In the genomic region with DNA sequence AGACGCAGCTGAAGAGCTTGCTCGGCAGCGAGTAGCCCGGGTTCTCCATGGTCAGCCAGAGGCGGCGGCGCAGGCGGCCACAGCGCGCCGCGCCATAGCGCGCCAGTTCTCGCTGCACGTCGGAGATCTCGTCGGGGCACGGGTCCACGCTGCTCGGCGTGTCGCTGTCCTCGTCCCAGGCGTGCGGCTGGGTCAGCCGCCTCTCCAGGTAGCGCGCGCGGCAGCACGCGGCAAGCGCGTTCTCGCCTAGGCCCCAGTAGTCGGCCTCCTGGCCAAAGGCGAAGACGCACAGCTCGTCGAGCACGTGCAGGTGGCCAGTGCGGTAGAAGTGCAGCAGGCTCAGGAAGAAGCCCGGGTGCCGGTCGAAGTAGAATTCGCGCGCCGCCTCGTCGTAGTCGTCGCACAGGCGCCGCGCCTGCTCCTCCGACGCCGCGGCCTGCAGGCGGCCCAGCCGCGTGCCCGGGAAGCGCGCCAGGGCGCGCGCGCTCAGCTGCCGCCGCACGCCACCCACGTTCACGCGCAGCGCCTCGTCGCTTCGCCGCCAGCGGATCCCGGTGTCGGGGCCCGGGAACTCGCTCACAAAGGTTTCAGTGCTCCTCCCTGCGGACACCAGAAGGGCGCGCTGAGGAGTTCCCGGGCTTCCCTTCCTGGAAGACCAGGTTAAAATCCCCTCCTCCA, we compare ENCODE assay signal across 1 cellular context.
A peak's percentile ranks its signal among the peaks of the same experiment; 100 is the strongest.
TF ChIP-seq lines count a peak whose summit lies in the region.

No MANE protein-coding gene starts in this region.

TF ChIP-seq in WTC11, 78 proteins besides CTCF, POLR2A, EP300 and RAD21 (continued from another document):
- TF ChIP-seq, protein P1, sequence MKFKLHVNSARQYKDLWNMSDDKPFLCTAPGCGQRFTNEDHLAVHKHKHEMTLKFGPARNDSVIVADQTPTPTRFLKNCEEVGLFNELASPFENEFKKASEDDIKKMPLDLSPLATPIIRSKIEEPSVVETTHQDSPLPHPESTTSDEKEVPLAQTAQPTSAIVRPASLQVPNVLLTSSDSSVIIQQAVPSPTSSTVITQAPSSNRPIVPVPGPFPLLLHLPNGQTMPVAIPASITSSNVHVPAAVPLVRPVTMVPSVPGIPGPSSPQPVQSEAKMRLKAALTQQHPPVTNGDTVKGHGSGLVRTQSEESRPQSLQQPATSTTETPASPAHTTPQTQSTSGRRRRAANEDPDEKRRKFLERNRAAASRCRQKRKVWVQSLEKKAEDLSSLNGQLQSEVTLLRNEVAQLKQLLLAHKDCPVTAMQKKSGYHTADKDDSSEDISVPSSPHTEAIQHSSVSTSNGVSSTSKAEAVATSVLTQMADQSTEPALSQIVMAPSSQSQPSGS (CRISPR knock-in tag; IDR thresholded peaks at IDR 0.05; ENCODE audit: borderline replicate concordance, low read depth) = peak; percentile 70; the same call in 1 of the 2 replicates
- TF ChIP-seq, protein P2, sequence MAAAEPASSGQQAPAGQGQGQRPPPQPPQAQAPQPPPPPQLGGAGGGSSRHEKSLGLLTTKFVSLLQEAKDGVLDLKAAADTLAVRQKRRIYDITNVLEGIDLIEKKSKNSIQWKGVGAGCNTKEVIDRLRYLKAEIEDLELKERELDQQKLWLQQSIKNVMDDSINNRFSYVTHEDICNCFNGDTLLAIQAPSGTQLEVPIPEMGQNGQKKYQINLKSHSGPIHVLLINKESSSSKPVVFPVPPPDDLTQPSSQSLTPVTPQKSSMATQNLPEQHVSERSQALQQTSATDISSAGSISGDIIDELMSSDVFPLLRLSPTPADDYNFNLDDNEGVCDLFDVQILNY (CRISPR knock-in tag; IDR thresholded peaks at IDR 0.05) = peak; percentile 82
- TF ChIP-seq, protein P3, sequence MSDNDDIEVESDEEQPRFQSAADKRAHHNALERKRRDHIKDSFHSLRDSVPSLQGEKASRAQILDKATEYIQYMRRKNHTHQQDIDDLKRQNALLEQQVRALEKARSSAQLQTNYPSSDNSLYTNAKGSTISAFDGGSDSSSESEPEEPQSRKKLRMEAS (CRISPR knock-in tag; IDR thresholded peaks at IDR 0.05) = peak; percentile 98
- TF ChIP-seq, protein P4, sequence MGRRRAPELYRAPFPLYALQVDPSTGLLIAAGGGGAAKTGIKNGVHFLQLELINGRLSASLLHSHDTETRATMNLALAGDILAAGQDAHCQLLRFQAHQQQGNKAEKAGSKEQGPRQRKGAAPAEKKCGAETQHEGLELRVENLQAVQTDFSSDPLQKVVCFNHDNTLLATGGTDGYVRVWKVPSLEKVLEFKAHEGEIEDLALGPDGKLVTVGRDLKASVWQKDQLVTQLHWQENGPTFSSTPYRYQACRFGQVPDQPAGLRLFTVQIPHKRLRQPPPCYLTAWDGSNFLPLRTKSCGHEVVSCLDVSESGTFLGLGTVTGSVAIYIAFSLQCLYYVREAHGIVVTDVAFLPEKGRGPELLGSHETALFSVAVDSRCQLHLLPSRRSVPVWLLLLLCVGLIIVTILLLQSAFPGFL (CRISPR knock-in tag; IDR thresholded peaks at IDR 0.05; ENCODE audit: borderline replicate concordance) = peak; percentile 67; the same call in 1 of the 2 replicates
TF ChIP-seq in WTC11: peak in this region for 48.
